In genomic region chr4:105057370-105058096, GRCh38 we compare ENCODE assay signal across 12 cellular contexts.
DNase-seq lines count a peak whose midpoint lies in the region; ATAC-seq and TF ChIP-seq lines count a peak whose summit lies in the region.
"Had no signal": no experiment of that assay in that cellular context is flagged by ENCODE, and none has a peak within 500 bp of the region (broad histone marks: within the 10 kb centered on the region; RNA-seq: fewer than 3 reads in every experiment).

No MANE protein-coding gene starts in this region.

- DNase-seq in SKM-1 (lab: John Stamatoyannopoulos, UW; ENCODE audit: unreplicated experiment), result peak; percentile 81
- DNase-seq in HPDE6-E6E7 (ENCODE audit: extremely low spot score), result no peak
- no peak for DNase-seq in left colon
- DNase-seq: activated effector memory CD4-positive, alpha-beta T cell treated with Interleukin-2 at 50 U/mL for 16 hours; NCI-H1105 treated with DMSO at 0.1 percent for 48 hours; posterior cingulate gyrus; stimulated activated CD4-positive, alpha-beta T cell treated with anti-CD3 and anti-CD28 coated beads, Interleukin-2, amount 100 ng/mL, for 48 hours had no signal

- peak overlapping the region; percentile 97 for H3K27ac ChIP-seq in neutrophil
- H3K27ac ChIP-seq: coronary artery had no signal

- intact Hi-C loops in left colon (cut with DNase I, micrococcal nuclease), result no loop called here

- no peaks in the 10 kb centered on the region for H3K36me3 ChIP-seq in neutrophil

- H3K4me3 ChIP-seq in neutrophil (ENCODE audit: low read depth in 1 of 2, low read length in 1 of 2), result peak overlapping the region; percentile 28 to 33
- H3K4me3 ChIP-seq: coronary artery had no signal

- peaks cover 71 to 72% of the 10 kb centered on the region in 2 experiments for H3K4me1 ChIP-seq in neutrophil (ENCODE audit: control insufficient read depth in 1 of 2, insufficient read depth in 1 of 2, low read depth in 1 of 2, low read length in 1 of 2)

- TF ChIP-seq CTCF in neutrophil (IDR thresholded peaks at IDR 0.05), result no peak

- no peaks in the 10 kb centered on the region for H3K9me3 ChIP-seq in neutrophil

- ATAC-seq in GM18870 (IDR thresholded peaks at IDR 0.05; ENCODE audit: unreplicated experiment) (peak; percentile 15), HG02852 (IDR thresholded peaks at IDR 0.05; ENCODE audit: unreplicated experiment) (peak; percentile 22), HG03571 (IDR thresholded peaks at IDR 0.05; ENCODE audit: unreplicated experiment) (no peak), left colon (no peak)

- H3K27me3 ChIP-seq in neutrophil, result no peaks in the 10 kb centered on the region

Comparison
In these comparisons a context has a peak if more than half of its experiments do, and no peak if none do; other contexts are left out.
1. ATAC-seq: peak in GM18870 (single experiment) and HG02852 (single experiment); none in HG03571 (single experiment) and left colon (single experiment).